17 cellular contexts compared by ENCODE assay signal in genomic region chr2:16038586-16038985, GRCh38.
"Had no signal": no experiment of that assay in that cellular context is flagged by ENCODE, and none has a peak within 500 bp of the region (broad histone marks: within the 10 kb centered on the region; RNA-seq: fewer than 3 reads in every experiment).

No MANE protein-coding gene starts in this region.

- H3K36me3 ChIP-seq: sigmoid colon, uterus had no signal

- H3K4me3 ChIP-seq: dorsolateral prefrontal cortex, lung, psoas muscle, sigmoid colon, testis, uterus had no signal

- H3K27me3 ChIP-seq: testis, uterus had no signal

- DNase-seq: activated CD4-positive, alpha-beta T cell treated with anti-CD3 and anti-CD28 coated beads for 1 hour; activated CD4-positive, alpha-beta T cell treated with anti-CD3 and anti-CD28 coated beads, Interleukin-2, amount 50 U/mL, for 48 hours; activated gamma-delta T cell treated with Interleukin-2 at 50 U/mL for 16 hours; activated naive CD8-positive, alpha-beta T cell treated with anti-CD3 and anti-CD28 coated beads for 36 hours; activated T-cell treated with anti-CD3 and anti-CD28 coated beads, Interleukin-2, amount 50 U/mL, for 48 hours; cerebellar nuclear complex; dorsolateral prefrontal cortex; immature natural killer cell; left cardiac atrium; natural killer cell; psoas muscle; sigmoid colon; stimulated activated CD4-positive, alpha-beta T cell treated with anti-CD3 and anti-CD28 coated beads, Interleukin-12 subunit alpha, Interleukin-12 subunit beta, amount 100 ng/mL, for 4 hours; T-helper 9 cell; testis; uterus had no signal
